8 cellular contexts compared by ENCODE assay signal in the genomic region with DNA sequence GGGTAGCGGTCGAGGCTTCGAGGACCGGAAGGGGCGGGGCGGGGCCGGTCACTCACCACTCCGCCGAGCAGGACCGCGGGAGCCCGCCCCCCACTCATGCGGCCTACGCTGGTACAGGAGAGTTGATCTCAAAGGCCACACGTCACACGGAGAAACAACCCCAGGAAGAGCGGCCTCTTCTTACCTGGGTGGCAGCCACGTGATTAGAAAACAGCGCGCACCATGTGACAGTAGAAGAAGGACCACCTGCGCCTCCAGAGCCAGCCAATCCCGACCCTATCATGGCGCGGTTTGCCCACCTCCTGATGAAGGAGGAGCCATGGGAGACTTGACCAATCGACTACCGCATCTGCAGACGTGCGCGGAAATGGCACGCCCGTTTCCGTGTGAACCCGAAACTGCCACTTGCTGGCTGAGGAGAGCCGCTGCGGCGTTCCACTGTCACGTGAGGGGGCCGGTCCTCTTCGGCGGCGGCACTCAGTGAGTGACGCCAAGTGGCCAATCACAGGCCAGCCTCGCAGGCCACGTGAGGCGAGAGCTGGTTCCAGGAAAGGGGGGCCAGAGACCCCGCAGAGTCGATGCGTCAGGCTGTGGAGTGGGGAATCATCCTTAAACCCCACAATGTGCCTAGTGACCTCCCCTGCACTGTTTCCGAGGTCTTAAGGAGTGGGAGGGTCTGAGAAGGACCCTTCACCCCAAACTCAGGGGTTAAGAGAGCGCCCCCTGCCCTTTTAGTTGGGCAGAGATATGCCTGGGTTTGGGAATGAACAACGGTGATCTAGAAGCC. TPM values are rescaled to one million over a fixed set of nuclear protein-coding genes. Genes with fewer than 3 reads are reported as not detected.
DNase-seq lines count a peak whose midpoint lies in the region; ATAC-seq and TF ChIP-seq lines count a peak whose summit lies in the region.

A gene with protein sequence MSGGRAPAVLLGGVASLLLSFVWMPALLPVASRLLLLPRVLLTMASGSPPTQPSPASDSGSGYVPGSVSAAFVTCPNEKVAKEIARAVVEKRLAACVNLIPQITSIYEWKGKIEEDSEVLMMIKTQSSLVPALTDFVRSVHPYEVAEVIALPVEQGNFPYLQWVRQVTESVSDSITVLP (minus strand): TSS at position 205 of the 787 bp plus-strand sequence. CDS start 107 bp downstream, at position 98.

- H3K9me3 Mint-ChIP-seq in activated naive CD4-positive, alpha-beta T cell treated with anti-CD3 and anti-CD28 coated beads, Interleukin-2, amount 50 U/mL, for 72 hours, result no peaks in the 10 kb centered on the region

- peak; percentile 96 for DNase-seq in NCI-H1048 (lab: John Stamatoyannopoulos, UW)
- peak; percentile 96 to 100 for DNase-seq in activated naive CD4-positive, alpha-beta T cell treated with anti-CD3 and anti-CD28 coated beads, Interleukin-2, amount 50 U/mL, for 72 hours (ENCODE audit: low spot score in 2 of 2)
- peak; percentile 94 for DNase-seq in glomerular endothelial cell (ENCODE audit: extremely low read depth, low read depth, low spot score)
- peak; percentile 94 for DNase-seq in omental fat pad (ENCODE audit: low spot score)
- peak; percentile 94 for DNase-seq in thoracic aorta (ENCODE audit: low spot score)

- H3K27ac Mint-ChIP-seq in activated naive CD4-positive, alpha-beta T cell treated with anti-CD3 and anti-CD28 coated beads, Interleukin-2, amount 50 U/mL, for 72 hours, result peak within 1 kb of the TSS; percentile 99 to 100

- ATAC-seq in HG02571 (IDR thresholded peaks at IDR 0.05; ENCODE audit: unreplicated experiment) (peak; percentile 83), SK-N-SH treated with all-trans-retinoic acid at 6 μM for 48 hours (peak; percentile 93), omental fat pad (ENCODE audit: low FRiP score) (peak; percentile 90), thoracic aorta (ENCODE audit: insufficient number of reproducible peaks, low FRiP score, low read depth) (peak; percentile 92)
- ATAC-seq in activated naive CD4-positive, alpha-beta T cell treated with anti-CD3 and anti-CD28 coated beads, Interleukin-2, amount 50 U/mL, for 72 hours, result peak; percentile 77 to 88

- H3K9me3 ChIP-seq in thoracic aorta, result no peaks in the 10 kb centered on the region

- TF ChIP-seq CTCF in omental fat pad (IDR thresholded peaks at IDR 0.05) (no peak), thoracic aorta (IDR thresholded peaks at IDR 0.05) (no peak)

- H3K4me1 ChIP-seq in thoracic aorta (ENCODE audit: control insufficient read depth in 1 of 2, low read depth in 2 of 2), result peaks cover 16 to 56% of the 10 kb centered on the region in 2 donors

- H3K27ac ChIP-seq in thoracic aorta, result peak within 1 kb of the TSS; percentile 91 to 92

- H3K36me3 Mint-ChIP-seq in activated naive CD4-positive, alpha-beta T cell treated with anti-CD3 and anti-CD28 coated beads, Interleukin-2, amount 50 U/mL, for 72 hours, result peaks cover 22% of the 10 kb centered on the region in 2 donors

- H3K4me3 ChIP-seq in GM08714 (ENCODE audit: low read length), result peak within 1 kb of the TSS; percentile 80
- H3K4me3 ChIP-seq in thoracic aorta, result peak within 1 kb of the TSS; percentile 80

- H3K27me3 ChIP-seq in thoracic aorta (replicated peaks; ENCODE audit: insufficient read depth), result no peaks in the 10 kb centered on the region

- H3K36me3 ChIP-seq in thoracic aorta, result peaks cover 23% of the 10 kb centered on the region

TF ChIP-seq in SK-N-SH treated with all-trans-retinoic acid at 6 μM for 48 hours, 23 proteins besides CTCF, POLR2A, EP300 and RAD21:
- TF ChIP-seq ZNF70 (CRISPR knock-in tag; IDR thresholded peaks at IDR 0.05) (no peak), ZNF565 (CRISPR knock-in tag; conservative IDR thresholded peaks at IDR 0.05; ENCODE audit: low read depth) (no peak)
TF ChIP-seq in SK-N-SH treated with all-trans-retinoic acid at 6 μM for 48 hours: peak in this region for 0.

RNA-seq across cellular contexts. Expression of the gene that starts here (rescaled TPM):
- 100 to 1,000 TPM; 186 to 334 TPM for total RNA-seq in activated naive CD4-positive, alpha-beta T cell treated with anti-CD3 and anti-CD28 coated beads, Interleukin-2, amount 50 U/mL, for 72 hours
- 140 and 146 TPM in 2 replicates for total RNA-seq in glomerular endothelial cell
- total RNA-seq in omental fat pad, result 100 to 1,000 TPM in 2 of 4 donors, 10 to 100 TPM in 2; 57.1 to 107 (median 98.1) TPM
- 100 to 1,000 TPM in 1 of 2 donors, 10 to 100 TPM in 1; 60.3 to 207 TPM for total RNA-seq in thoracic aorta

Comparison
In these comparisons a context has a peak if more than half of its experiments do, and no peak if none do; other contexts are left out.
1. Peak in every context shown above with its lines: DNase-seq, ATAC-seq, H3K4me3 ChIP-seq and H3K27ac ChIP-seq.